ENCODE assay signal across 8 cellular contexts in genomic region chr9:35114113-35114847, GRCh38. TPM values are rescaled to one million over a fixed set of nuclear protein-coding genes. Genes with fewer than 3 reads are reported as not detected.
DNase-seq lines count a peak whose midpoint lies in the region; ATAC-seq and TF ChIP-seq lines count a peak whose summit lies in the region.

No MANE protein-coding gene starts in this region.

- peak; percentile 21 for ATAC-seq in HG02884 (IDR thresholded peaks at IDR 0.05; ENCODE audit: unreplicated experiment)
- no peak for ATAC-seq in GM19455 (IDR thresholded peaks at IDR 0.05; ENCODE audit: unreplicated experiment)

- CTCF ChIA-PET in CD4-positive, alpha-beta memory T cell (lab: Charles Lee; ENCODE audit: partially characterized antibody): interaction anchor here (0.6 to 2.2 kb wide), 6 partner anchors 9 to 215 kb away, joined by 3 to 10 read pairs (median 4); partner anchors contain the start of genes FANCG and PIGO

- H3K9me3 Mint-ChIP-seq in CD4-positive, alpha-beta memory T cell: no peaks in the 10 kb centered on the region
- H3K9me3 Mint-ChIP-seq in activated T-cell treated with anti-CD3 and anti-CD28 coated beads, Interleukin-2, amount 50 U/mL, for 24 hours: no peaks in the 10 kb centered on the region

- POLR2A ChIA-PET in CD4-positive, alpha-beta memory T cell (lab: Charles Lee; ENCODE audit: partially characterized antibody): interaction anchor here (0.7 to 3.6 kb wide), 7 partner anchors 10 to 618 kb away, joined by 3 to 46 read pairs (median 3); partner anchors contain the start of genes CREB3, PIGO, STOML2 and VCP

- TF ChIP-seq POLR2A in esophagus squamous epithelium (IDR thresholded peaks at IDR 0.05) (no peak), stomach (IDR thresholded peaks at IDR 0.05) (no peak)

- H3K79me2 ChIP-seq in OCI-LY3 (ENCODE audit: low read length): peaks cover 17% of the 10 kb centered on the region

- no peak for TF ChIP-seq EP300 in stomach (IDR thresholded peaks at IDR 0.05)

- intact Hi-C loops in CD4-positive, alpha-beta memory T cell (cut with micrococcal nuclease): loop anchor here (5.0 kb wide), 2 partner anchors 543 to 633 kb away; partner anchors contain the start of genes CCDC107, GBA2, RGP1 and RMRP
- intact Hi-C loops in esophagus squamous epithelium (cut with DNase I): no loop called here
- intact Hi-C loops in stomach (cut with DNase I; ENCODE audit: low total_unique reads): loop anchor here (10.0 kb wide), 1 partner anchor 361 kb away; no protein-coding TSS in a partner anchor

- peak overlapping the region; percentile 98 for H3K4me2 ChIP-seq in OCI-LY3 (ENCODE audit: low read length)

- H4K20me1 ChIP-seq in OCI-LY3 (ENCODE audit: insufficient read depth, low read length): 0 out of 2 replicates have a peak, but pooled peaks cover 5% of the 10 kb centered on the region

- no peaks in the 10 kb centered on the region for H3K36me3 ChIP-seq in CD4-positive, alpha-beta memory T cell (ENCODE audit: insufficient read depth, low read length)
- H3K36me3 ChIP-seq in OCI-LY3 (replicated peaks; ENCODE audit: low read depth, low read length): no peaks in the 10 kb centered on the region
- no peaks in the 10 kb centered on the region for H3K36me3 ChIP-seq in esophagus squamous epithelium
- no peaks in the 10 kb centered on the region for H3K36me3 ChIP-seq in stomach

- no peaks in the 10 kb centered on the region for H3K27me3 ChIP-seq in CD4-positive, alpha-beta memory T cell (ENCODE audit: insufficient read depth, low read length)
- H3K27me3 ChIP-seq in OCI-LY3 (ENCODE audit: low read depth, low read length): no peaks in the 10 kb centered on the region
- H3K27me3 ChIP-seq in esophagus squamous epithelium: no peaks in the 10 kb centered on the region
- H3K27me3 ChIP-seq in stomach: no peaks in the 10 kb centered on the region

- H3K4me3 ChIP-seq in CD4-positive, alpha-beta memory T cell (ENCODE audit: low read length in 2 of 2): peak overlapping the region; percentile 86 to 88
- H3K4me3 ChIP-seq in OCI-LY3 (ENCODE audit: low read length): peak overlapping the region; percentile 99
- H3K4me3 ChIP-seq in esophagus squamous epithelium: peak overlapping the region; percentile 46 to 80 (median 63)
- H3K4me3 ChIP-seq in stomach: peak overlapping the region; percentile 53 to 65 (median 60)

- H3K36me3 Mint-ChIP-seq in CD4-positive, alpha-beta memory T cell: peaks cover 0 to 4% of the 10 kb centered on the region in 2 donors
- no peaks in the 10 kb centered on the region for H3K36me3 Mint-ChIP-seq in activated T-cell treated with anti-CD3 and anti-CD28 coated beads, Interleukin-2, amount 50 U/mL, for 24 hours (ENCODE audit: low read depth)

- peak overlapping the region; percentile 91 for H3K9ac ChIP-seq in OCI-LY3 (ENCODE audit: low read length)

- H3K27ac ChIP-seq in CD4-positive, alpha-beta memory T cell (ENCODE audit: low read depth, low read length): peak overlapping the region; percentile 68
- H3K27ac ChIP-seq in OCI-LY3 (ENCODE audit: low read length) (peak overlapping the region; percentile 85), esophagus squamous epithelium (peak overlapping the region; percentile 87 to 97 (median 94)), stomach (peak overlapping the region; percentile 87 to 95 (median 92))

- no peak for TF ChIP-seq CTCF in OCI-LY3 (IDR thresholded peaks at IDR 0.05; ENCODE audit: low read depth, low read length)
- no peak for TF ChIP-seq CTCF in esophagus squamous epithelium (IDR thresholded peaks at IDR 0.05)
- TF ChIP-seq CTCF in stomach (IDR thresholded peaks at IDR 0.05): no peak

- 0 out of 2 replicates have a peak overlapping the region, but pooled peaks have one; percentile 25 for H2AFZ ChIP-seq in OCI-LY3 (ENCODE audit: low read depth, low read length)

- H3K4me3 Mint-ChIP-seq in CD4-positive, alpha-beta memory T cell: peak overlapping the region; percentile 89 to 95 (median 93)
- peak overlapping the region; percentile 82 for H3K4me3 Mint-ChIP-seq in activated T-cell treated with anti-CD3 and anti-CD28 coated beads, Interleukin-2, amount 50 U/mL, for 24 hours

- H3K27ac Mint-ChIP-seq in CD4-positive, alpha-beta memory T cell: peak overlapping the region; percentile 92 to 99 (median 96)
- peak overlapping the region; percentile 94 for H3K27ac Mint-ChIP-seq in activated T-cell treated with anti-CD3 and anti-CD28 coated beads, Interleukin-2, amount 50 U/mL, for 24 hours

- peak; percentile 54 to 87 (median 67) for DNase-seq in CD4-positive, alpha-beta memory T cell
- peak; percentile 69 for DNase-seq in activated T-cell treated with anti-CD3 and anti-CD28 coated beads, Interleukin-2, amount 50 U/mL, for 24 hours
- DNase-seq in esophagus squamous epithelium (lab: John Stamatoyannopoulos, UW) (peak; percentile 42), myocyte (ENCODE audit: low read depth) (peak; percentile 94), stomach (peak; percentile 64)

- peaks cover 61% of the 10 kb centered on the region for H3K4me1 ChIP-seq in CD4-positive, alpha-beta memory T cell (ENCODE audit: insufficient read depth, low read length)
- H3K4me1 ChIP-seq in OCI-LY3 (ENCODE audit: low read length): peaks cover 43% of the 10 kb centered on the region
- H3K4me1 ChIP-seq in esophagus squamous epithelium: peaks cover 51 to 72% (median 53%) of the 10 kb centered on the region in 3 donors
- H3K4me1 ChIP-seq in stomach: peaks cover 46 to 73% (median 71%) of the 10 kb centered on the region in 4 donors

- H3K27me3 Mint-ChIP-seq in CD4-positive, alpha-beta memory T cell: no peaks in the 10 kb centered on the region
- no peaks in the 10 kb centered on the region for H3K27me3 Mint-ChIP-seq in activated T-cell treated with anti-CD3 and anti-CD28 coated beads, Interleukin-2, amount 50 U/mL, for 24 hours

- H3K4me1 Mint-ChIP-seq in CD4-positive, alpha-beta memory T cell: peaks cover 46 to 71% (median 51%) of the 10 kb centered on the region in 4 donors
- H3K4me1 Mint-ChIP-seq in activated T-cell treated with anti-CD3 and anti-CD28 coated beads, Interleukin-2, amount 50 U/mL, for 24 hours (ENCODE audit: low read depth): peaks cover 64% of the 10 kb centered on the region

- WGBS in esophagus squamous epithelium, 2 donors: 0% methylated on average over 3 to 5 of the region's 5 CpGs
- 1 to 6% (median 2%) methylated on average over 5 of the region's 5 CpGs for WGBS in stomach, 5 donors

- H3K9me3 ChIP-seq in CD4-positive, alpha-beta memory T cell (ENCODE audit: control insufficient read depth in 1 of 2, low read length in 2 of 2): no peaks in the 10 kb centered on the region
- no peaks in the 10 kb centered on the region for H3K9me3 ChIP-seq in OCI-LY3 (ENCODE audit: insufficient read depth, low read length)
- H3K9me3 ChIP-seq in esophagus squamous epithelium: no peaks in the 10 kb centered on the region
- no peaks in the 10 kb centered on the region for H3K9me3 ChIP-seq in stomach

RNA-seq across cellular contexts. Expression of gene ATOSB, which starts 1.4 kb away (rescaled TPM):
- 1 to 10 TPM; 8.6 to 9.1 TPM for total RNA-seq in CD4-positive, alpha-beta memory T cell
- 10 to 100 TPM in 1 of 2 donors, 1 to 10 TPM in 1; 3.7 to 10.1 TPM for polyA plus RNA-seq in CD4-positive, alpha-beta memory T cell
- 10 to 100 TPM; 24.4 to 57.8 (median 32.7) TPM for total RNA-seq in esophagus squamous epithelium
- 56.6 and 58.7 TPM in 2 replicates for total RNA-seq in myocyte
- 82.7 TPM for polyA plus RNA-seq in myocyte (2012)
- total RNA-seq in stomach: 10 to 100 TPM in 4 of 5 donors, 1 to 10 TPM in 1; 8.6 to 63.0 (median 24.9) TPM
- polyA plus RNA-seq in stomach: 10 to 100 TPM; 10.3 to 13.7 (median 12.9) TPM

RNA-seq across cellular contexts. Expression of gene STOML2, which starts 11.3 kb away (rescaled TPM):
- 10 to 100 TPM; 42.9 to 45.3 TPM for total RNA-seq in CD4-positive, alpha-beta memory T cell
- 100 to 1,000 TPM in 1 of 2 donors, 10 to 100 TPM in 1; 92.4 to 140 TPM for polyA plus RNA-seq in CD4-positive, alpha-beta memory T cell
- total RNA-seq in esophagus squamous epithelium: 100 to 1,000 TPM in 2 of 4 donors, 10 to 100 TPM in 2; 63.9 to 118 (median 106) TPM
- total RNA-seq in myocyte: 104 and 124 TPM in 2 replicates
- 110 TPM for polyA plus RNA-seq in myocyte (2012)
- 10 to 100 TPM; 19.3 to 80.8 (median 52.7) TPM for total RNA-seq in stomach
- polyA plus RNA-seq in stomach: 100 to 1,000 TPM in 1 of 3 donors, 10 to 100 TPM in 2; 93.7 to 126 (median 99.6) TPM

RNA-seq across cellular contexts. Expression of gene PIGO, which starts 17.9 kb away (rescaled TPM):
- total RNA-seq in CD4-positive, alpha-beta memory T cell: 10 to 100 TPM; 23.4 to 29.7 TPM
- polyA plus RNA-seq in CD4-positive, alpha-beta memory T cell: 10 to 100 TPM; 17.9 to 25.2 TPM
- total RNA-seq in esophagus squamous epithelium: 10 to 100 TPM; 10.9 to 14.1 (median 12.4) TPM
- total RNA-seq in myocyte: 17.3 and 17.6 TPM in 2 replicates
- polyA plus RNA-seq in myocyte (2012): 24.1 TPM
- 10 to 100 TPM; 12.9 to 26.2 (median 15.6) TPM for total RNA-seq in stomach
- polyA plus RNA-seq in stomach: 10 to 100 TPM in 2 of 3 donors, 1 to 10 TPM in 1; 4.3 to 17.9 (median 14.3) TPM

RNA-seq across cellular contexts. Expression of gene FANCG, which starts 34.5 kb away (rescaled TPM):
- 10 to 100 TPM; 24.0 to 27.9 TPM for total RNA-seq in CD4-positive, alpha-beta memory T cell
- 10 to 100 TPM in 1 of 2 donors, 1 to 10 TPM in 1; 2.9 to 12.5 TPM for polyA plus RNA-seq in CD4-positive, alpha-beta memory T cell
- total RNA-seq in esophagus squamous epithelium: 10 to 100 TPM; 11.6 to 23.4 (median 18.8) TPM
- total RNA-seq in myocyte: 6.1 and 8.7 TPM in 2 replicates
- 11.5 TPM for polyA plus RNA-seq in myocyte (2012)
- 10 to 100 TPM in 3 of 5 donors, 1 to 10 TPM in 2; 1.3 to 30.9 (median 15.8) TPM for total RNA-seq in stomach
- polyA plus RNA-seq in stomach: 10 to 100 TPM; 11.8 to 29.8 (median 17.1) TPM

RNA-seq across cellular contexts. Expression of gene VCP, which starts 41.9 kb away (rescaled TPM):
- total RNA-seq in CD4-positive, alpha-beta memory T cell: 100 to 1,000 TPM; 156 to 157 TPM
- polyA plus RNA-seq in CD4-positive, alpha-beta memory T cell: 100 to 1,000 TPM; 195 to 206 TPM
- 100 to 1,000 TPM; 160 to 254 (median 186) TPM for total RNA-seq in esophagus squamous epithelium
- 338 and 383 TPM in 2 replicates for total RNA-seq in myocyte
- 374 TPM for polyA plus RNA-seq in myocyte (2012)
- 100 to 1,000 TPM; 113 to 238 (median 146) TPM for total RNA-seq in stomach
- polyA plus RNA-seq in stomach: 10 to 100 TPM; 53.2 to 60.5 (median 53.5) TPM

Comparison
In these comparisons a context has a peak if more than half of its experiments do, and no peak if none do; other contexts are left out.
1. DNase-seq: peak in every context shown above with its lines; median percentile 94 in myocyte; 69 in activated T-cell treated with anti-CD3 and anti-CD28 coated beads, Interleukin-2, amount 50 U/mL, for 24 hours; 67 in CD4-positive, alpha-beta memory T cell; 64 in stomach; 42 in esophagus squamous epithelium.